Comparison of ENCODE assay signal across 1 cellular context in genomic region chr17:7007143-7007542, GRCh38.
TF ChIP-seq lines count a peak whose summit lies in the region.

No MANE protein-coding gene starts in this region.

TF ChIP-seq in GM23338, 12 proteins besides CTCF, POLR2A, EP300 and RAD21 (continued from another document):
- TF ChIP-seq, protein P1, sequence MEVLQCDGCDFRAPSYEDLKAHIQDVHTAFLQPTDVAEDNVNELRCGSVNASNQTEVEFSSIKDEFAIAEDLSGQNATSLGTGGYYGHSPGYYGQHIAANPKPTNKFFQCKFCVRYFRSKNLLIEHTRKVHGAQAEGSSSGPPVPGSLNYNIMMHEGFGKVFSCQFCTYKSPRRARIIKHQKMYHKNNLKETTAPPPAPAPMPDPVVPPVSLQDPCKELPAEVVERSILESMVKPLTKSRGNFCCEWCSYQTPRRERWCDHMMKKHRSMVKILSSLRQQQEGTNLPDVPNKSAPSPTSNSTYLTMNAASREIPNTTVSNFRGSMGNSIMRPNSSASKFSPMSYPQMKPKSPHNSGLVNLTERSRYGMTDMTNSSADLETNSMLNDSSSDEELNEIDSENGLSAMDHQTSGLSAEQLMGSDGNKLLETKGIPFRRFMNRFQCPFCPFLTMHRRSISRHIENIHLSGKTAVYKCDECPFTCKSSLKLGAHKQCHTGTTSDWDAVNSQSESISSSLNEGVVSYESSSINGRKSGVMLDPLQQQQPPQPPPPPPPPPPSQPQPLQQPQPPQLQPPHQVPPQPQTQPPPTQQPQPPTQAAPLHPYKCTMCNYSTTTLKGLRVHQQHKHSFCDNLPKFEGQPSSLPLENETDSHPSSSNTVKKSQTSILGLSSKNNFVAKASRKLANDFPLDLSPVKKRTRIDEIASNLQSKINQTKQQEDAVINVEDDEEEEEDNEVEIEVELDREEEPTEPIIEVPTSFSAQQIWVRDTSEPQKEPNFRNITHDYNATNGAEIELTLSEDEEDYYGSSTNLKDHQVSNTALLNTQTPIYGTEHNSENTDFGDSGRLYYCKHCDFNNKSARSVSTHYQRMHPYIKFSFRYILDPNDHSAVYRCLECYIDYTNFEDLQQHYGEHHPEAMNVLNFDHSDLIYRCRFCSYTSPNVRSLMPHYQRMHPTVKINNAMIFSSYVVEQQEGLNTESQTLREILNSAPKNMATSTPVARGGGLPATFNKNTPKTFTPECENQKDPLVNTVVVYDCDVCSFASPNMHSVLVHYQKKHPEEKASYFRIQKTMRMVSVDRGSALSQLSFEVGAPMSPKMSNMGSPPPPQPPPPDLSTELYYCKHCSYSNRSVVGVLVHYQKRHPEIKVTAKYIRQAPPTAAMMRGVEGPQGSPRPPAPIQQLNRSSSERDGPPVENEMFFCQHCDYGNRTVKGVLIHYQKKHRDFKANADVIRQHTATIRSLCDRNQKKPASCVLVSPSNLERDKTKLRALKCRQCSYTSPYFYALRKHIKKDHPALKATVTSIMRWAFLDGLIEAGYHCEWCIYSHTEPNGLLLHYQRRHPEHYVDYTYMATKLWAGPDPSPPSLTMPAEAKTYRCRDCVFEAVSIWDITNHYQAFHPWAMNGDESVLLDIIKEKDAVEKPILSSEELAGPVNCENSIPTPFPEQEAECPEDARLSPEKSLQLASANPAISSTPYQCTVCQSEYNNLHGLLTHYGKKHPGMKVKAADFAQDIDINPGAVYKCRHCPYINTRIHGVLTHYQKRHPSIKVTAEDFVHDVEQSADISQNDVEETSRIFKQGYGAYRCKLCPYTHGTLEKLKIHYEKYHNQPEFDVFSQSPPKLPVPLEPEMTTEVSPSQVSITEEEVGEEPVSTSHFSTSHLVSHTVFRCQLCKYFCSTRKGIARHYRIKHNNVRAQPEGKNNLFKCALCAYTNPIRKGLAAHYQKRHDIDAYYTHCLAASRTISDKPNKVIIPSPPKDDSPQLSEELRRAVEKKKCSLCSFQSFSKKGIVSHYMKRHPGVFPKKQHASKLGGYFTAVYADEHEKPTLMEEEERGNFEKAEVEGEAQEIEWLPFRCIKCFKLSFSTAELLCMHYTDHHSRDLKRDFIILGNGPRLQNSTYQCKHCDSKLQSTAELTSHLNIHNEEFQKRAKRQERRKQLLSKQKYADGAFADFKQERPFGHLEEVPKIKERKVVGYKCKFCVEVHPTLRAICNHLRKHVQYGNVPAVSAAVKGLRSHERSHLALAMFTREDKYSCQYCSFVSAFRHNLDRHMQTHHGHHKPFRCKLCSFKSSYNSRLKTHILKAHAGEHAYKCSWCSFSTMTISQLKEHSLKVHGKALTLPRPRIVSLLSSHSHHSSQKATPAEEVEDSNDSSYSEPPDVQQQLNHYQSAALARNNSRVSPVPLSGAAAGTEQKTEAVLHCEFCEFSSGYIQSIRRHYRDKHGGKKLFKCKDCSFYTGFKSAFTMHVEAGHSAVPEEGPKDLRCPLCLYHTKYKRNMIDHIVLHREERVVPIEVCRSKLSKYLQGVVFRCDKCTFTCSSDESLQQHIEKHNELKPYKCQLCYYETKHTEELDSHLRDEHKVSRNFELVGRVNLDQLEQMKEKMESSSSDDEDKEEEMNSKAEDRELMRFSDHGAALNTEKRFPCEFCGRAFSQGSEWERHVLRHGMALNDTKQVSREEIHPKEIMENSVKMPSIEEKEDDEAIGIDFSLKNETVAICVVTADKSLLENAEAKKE (CRISPR knock-in tag; IDR thresholded peaks at IDR 0.05), result no peak
- TF ChIP-seq EZH2phosphoT487 (IDR thresholded peaks at IDR 0.05; ENCODE audit: unreplicated experiment) (no peak), ZNF114 (CRISPR knock-in tag; IDR thresholded peaks at IDR 0.05) (no peak), POLR2AphosphoS5 (IDR thresholded peaks at IDR 0.05; ENCODE audit: low read depth) (no peak), STAT1 (IDR thresholded peaks at IDR 0.05; ENCODE audit: unreplicated experiment) (no peak)
